Comparison of ENCODE assay signal across 21 cellular contexts in the genomic region with DNA sequence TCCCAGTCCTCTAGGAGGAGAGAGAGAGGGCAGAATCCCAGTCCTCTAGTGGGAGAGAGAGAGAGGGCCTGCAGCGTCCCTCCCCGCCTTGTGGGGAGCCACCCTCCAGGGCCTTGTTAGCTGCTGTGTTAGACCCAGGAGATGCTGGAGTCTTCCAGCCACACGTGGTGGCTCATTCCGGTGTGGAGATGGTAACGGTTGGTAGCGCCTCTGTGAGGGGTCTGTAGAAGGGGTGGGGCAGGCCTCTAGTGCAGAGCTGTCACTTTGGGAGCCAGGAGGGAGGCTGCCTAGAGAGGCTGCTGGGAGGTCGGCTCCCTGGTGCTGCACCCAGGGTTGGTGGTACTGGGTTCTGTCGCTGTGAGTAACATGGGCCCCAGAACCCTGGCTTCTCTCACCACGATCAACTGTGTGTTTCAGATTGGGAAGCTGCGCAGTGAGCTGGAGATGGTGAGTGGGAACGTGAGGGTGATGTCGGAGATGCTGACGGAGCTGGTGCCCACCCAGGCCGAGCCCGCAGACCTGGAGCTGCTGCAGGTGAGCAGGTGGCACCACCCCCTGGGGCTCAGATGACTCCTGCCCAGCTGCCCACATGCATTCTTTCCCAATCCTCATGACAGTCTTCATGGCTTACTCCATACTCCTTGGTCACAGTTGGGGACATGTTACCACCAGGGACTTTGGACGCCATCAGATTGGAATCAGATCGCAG.
"Had no signal": no experiment of that assay in that cellular context is flagged by ENCODE, and none has a peak within 500 bp of the region (broad histone marks: within the 10 kb centered on the region; RNA-seq: fewer than 3 reads in every experiment).

No MANE protein-coding gene starts in this region.

- H3K4me1 ChIP-seq: ascending aorta, colonic mucosa had no signal

- H3K27me3 Mint-ChIP-seq: naive thymus-derived CD8-positive, alpha-beta T cell; stimulated activated naive CD8-positive, alpha-beta T cell treated with anti-CD3 and anti-CD28 coated beads, Interleukin-15, amount 100 ng/mL, for 72 hours; T-cell had no signal

- H3K27me3 ChIP-seq: ascending aorta, brain microvascular endothelial cell, colonic mucosa, left lung, pancreas, right atrium auricular region, tibial nerve had no signal

- H3K4me3 Mint-ChIP-seq: activated CD8-positive, alpha-beta T cell treated with anti-CD3 and anti-CD28 coated beads, Interleukin-2, amount 10 ng/mL, durations not matched to agents 7 days and 5 days; mesothelial cell of epicardium; stimulated activated naive CD8-positive, alpha-beta T cell treated with anti-CD3 and anti-CD28 coated beads, Interleukin-15, amount 100 ng/mL, for 72 hours; T-cell had no signal

- H3K4me3 ChIP-seq: ascending aorta, colonic mucosa, left lung, pancreas, psoas muscle, right atrium auricular region, tibial nerve had no signal

- H3K27ac ChIP-seq: ascending aorta, brain microvascular endothelial cell, colonic mucosa, epithelial cell of prostate, pancreas, tibial nerve had no signal

- H3K9me3 ChIP-seq: ascending aorta, colonic mucosa, left lung, pancreas, psoas muscle, right atrium auricular region, tibial nerve had no signal

- H3K4me1 Mint-ChIP-seq: mesothelial cell of epicardium had no signal

- H3K9me3 Mint-ChIP-seq: activated naive CD4-positive, alpha-beta T cell treated with anti-CD3 and anti-CD28 coated beads, Interleukin-2, amount 50 U/mL, for 72 hours; mesothelial cell of epicardium; naive thymus-derived CD8-positive, alpha-beta T cell; stimulated activated naive CD8-positive, alpha-beta T cell treated with anti-CD3 and anti-CD28 coated beads, Interleukin-15, amount 100 ng/mL, for 72 hours; T-cell had no signal

- FAIRE-seq: pancreas had no signal

- H3K27ac Mint-ChIP-seq: activated CD8-positive, alpha-beta T cell treated with anti-CD3 and anti-CD28 coated beads, Interleukin-2, amount 10 ng/mL, durations not matched to agents 7 days and 5 days; activated naive CD4-positive, alpha-beta T cell treated with anti-CD3 and anti-CD28 coated beads, Interleukin-2, amount 50 U/mL, for 72 hours; mesothelial cell of epicardium; T-cell had no signal

- ATAC-seq: activated CD8-positive, alpha-beta T cell treated with anti-CD3 and anti-CD28 coated beads, Interleukin-2, amount 10 ng/mL, durations not matched to agents 7 days and 5 days; activated naive CD4-positive, alpha-beta T cell treated with anti-CD3 and anti-CD28 coated beads, Interleukin-2, amount 50 U/mL, for 72 hours; left lung; naive thymus-derived CD8-positive, alpha-beta T cell; psoas muscle; stimulated activated naive CD8-positive, alpha-beta T cell treated with anti-CD3 and anti-CD28 coated beads, Interleukin-15, amount 100 ng/mL, for 72 hours; T-cell had no signal

- DNase-seq: activated CD4-positive, alpha-beta T cell treated with anti-CD3 and anti-CD28 coated beads for 1 hour; activated CD4-positive, alpha-beta T cell treated with anti-CD3 and anti-CD28 coated beads, Interleukin-2, amount 50 U/mL, for 1 hour; activated CD8-positive, alpha-beta T cell treated with anti-CD3 and anti-CD28 coated beads, Interleukin-2, amount 10 ng/mL, durations not matched to agents 7 days and 5 days; activated T-cell treated with anti-CD3 and anti-CD28 coated beads, Interleukin-2, amount 50 U/mL, for 1 hour; brain microvascular endothelial cell; colonic mucosa; mammary epithelial cell; naive thymus-derived CD8-positive, alpha-beta T cell; stimulated activated CD4-positive, alpha-beta T cell treated with anti-CD3 and anti-CD28 coated beads, Interleukin-4, amount 100 ng/mL, for 24 hours; stimulated activated naive CD8-positive, alpha-beta T cell treated with anti-CD3 and anti-CD28 coated beads, Interleukin-15, amount 100 ng/mL, for 72 hours; T-cell; T-helper 9 cell had no signal
